Comparison of ENCODE assay signal across 8 cellular contexts in the genomic region with DNA sequence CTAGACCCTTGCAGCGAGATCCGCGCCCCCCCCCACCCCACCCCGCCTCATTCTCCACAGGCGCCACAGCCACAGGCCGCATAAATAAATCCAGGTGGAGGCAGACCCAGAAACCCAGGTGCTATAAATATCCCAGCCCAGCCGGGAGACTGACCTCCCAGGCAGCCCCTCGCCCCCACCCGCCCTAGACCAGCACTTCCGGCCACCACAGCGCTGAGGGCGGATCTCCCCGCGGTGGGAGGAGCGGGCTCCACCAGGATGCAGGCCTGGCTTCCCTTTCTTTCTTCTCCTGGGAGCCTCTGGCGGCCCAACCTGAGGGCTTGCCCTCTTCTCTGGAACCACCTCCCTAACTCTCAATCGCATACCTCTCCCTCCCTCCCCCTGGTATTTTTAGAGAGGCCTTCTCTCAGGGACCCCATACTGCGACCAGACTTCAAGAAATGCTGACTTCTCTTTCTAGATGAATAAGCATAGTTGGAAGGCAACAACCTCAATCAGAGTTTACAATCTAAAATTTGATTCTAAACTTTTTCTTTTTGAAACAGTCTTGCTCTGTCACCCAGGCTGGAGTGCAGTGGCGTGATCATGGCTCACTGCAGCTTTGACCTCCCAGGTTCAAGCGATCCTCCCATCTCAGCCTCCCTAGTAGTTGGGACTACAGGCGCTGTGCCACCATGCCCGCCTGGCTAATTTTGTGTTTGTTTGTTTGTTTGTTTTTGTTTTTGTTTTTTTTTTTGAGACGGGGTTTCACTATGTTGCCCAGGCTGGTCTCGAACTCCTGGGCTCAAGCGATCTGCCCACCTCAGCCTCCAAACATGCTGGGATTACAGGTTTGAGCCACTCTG. TPM values are rescaled to one million over a fixed set of nuclear protein-coding genes. Genes with fewer than 3 reads are reported as not detected.
DNase-seq lines count a peak whose midpoint lies in the region; ATAC-seq lines count a peak whose summit lies in the region.

No MANE protein-coding gene starts in this region.

- H3K27ac Mint-ChIP-seq in activated naive CD8-positive, alpha-beta T cell treated with anti-CD3 and anti-CD28 coated beads for 36 hours: peak overlapping the region; percentile 95

- peak overlapping the region; percentile 69 for H3K4me3 Mint-ChIP-seq in activated naive CD8-positive, alpha-beta T cell treated with anti-CD3 and anti-CD28 coated beads for 36 hours

- H3K36me3 Mint-ChIP-seq in activated naive CD8-positive, alpha-beta T cell treated with anti-CD3 and anti-CD28 coated beads for 36 hours: peaks cover 10% of the 10 kb centered on the region

- DNase-seq in activated naive CD8-positive, alpha-beta T cell treated with anti-CD3 and anti-CD28 coated beads for 36 hours: peak; percentile 32
- DNase-seq in iPS-NIHi11 (ENCODE audit: low spot score) (peak; percentile 94), NCI-H510A treated with DMSO at 0.1 percent for 48 hours (lab: John Stamatoyannopoulos, UW) (no peak)
- DNase-seq in stimulated activated CD4-positive, alpha-beta T cell treated with anti-CD3 and anti-CD28 coated beads, Interleukin-4, amount 100 ng/mL, for 24 hours: peak; percentile 20

- peaks cover 10% of the 10 kb centered on the region for H3K9me3 Mint-ChIP-seq in activated naive CD8-positive, alpha-beta T cell treated with anti-CD3 and anti-CD28 coated beads for 36 hours

- peaks cover 39% of the 10 kb centered on the region for H3K4me1 Mint-ChIP-seq in activated naive CD8-positive, alpha-beta T cell treated with anti-CD3 and anti-CD28 coated beads for 36 hours

- ATAC-seq in GM18873 (IDR thresholded peaks at IDR 0.05; ENCODE audit: low FRiP score, unreplicated experiment): peak; percentile 1
- peak; percentile 5 for ATAC-seq in HG03354 (IDR thresholded peaks at IDR 0.05; ENCODE audit: poor library complexity, severe bottlenecking, unreplicated experiment)
- no peak for ATAC-seq in GM18858 (IDR thresholded peaks at IDR 0.05; ENCODE audit: unreplicated experiment)
- ATAC-seq in GM18498 (IDR thresholded peaks at IDR 0.05; ENCODE audit: unreplicated experiment): no peak

- no peaks in the 10 kb centered on the region for H3K27me3 Mint-ChIP-seq in activated naive CD8-positive, alpha-beta T cell treated with anti-CD3 and anti-CD28 coated beads for 36 hours

RNA-seq across cellular contexts. Expression of gene PKDCC, which starts 55.0 kb away (rescaled TPM):
- not detected for total RNA-seq in activated naive CD8-positive, alpha-beta T cell treated with anti-CD3 and anti-CD28 coated beads for 36 hours

Comparison
In these comparisons a context has a peak if more than half of its experiments do, and no peak if none do; other contexts are left out.
1. ATAC-seq: peak in GM18873 (single experiment) and HG03354 (single experiment); none in GM18858 (single experiment) and GM18498 (single experiment).